In the genomic region with DNA sequence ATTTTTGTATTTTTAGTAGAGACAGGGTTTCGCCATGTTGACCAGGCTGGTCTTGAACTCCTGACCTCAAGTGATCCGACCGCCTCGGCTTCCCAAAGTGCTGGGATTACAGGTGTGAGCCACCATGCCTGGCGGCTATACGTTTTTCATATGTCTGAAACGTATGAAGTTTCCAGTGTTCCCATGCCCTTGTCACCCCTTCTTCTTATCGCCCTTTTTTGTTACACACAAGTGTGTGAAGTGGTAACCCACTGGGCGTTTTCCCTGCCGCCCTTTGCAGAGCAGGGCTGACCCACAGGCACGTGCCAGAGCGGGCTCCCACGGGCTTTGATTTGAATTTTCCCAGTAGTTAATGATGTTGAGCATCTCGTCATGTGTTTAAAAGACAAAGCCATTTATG, we compare ENCODE assay signal across 19 cellular contexts. TPM values are rescaled to one million over a fixed set of nuclear protein-coding genes. Genes with fewer than 3 reads are reported as not detected.
DNase-seq lines count a peak whose midpoint lies in the region; ATAC-seq and TF ChIP-seq lines count a peak whose summit lies in the region.
"Had no signal": no experiment of that assay in that cellular context is flagged by ENCODE, and none has a peak within 500 bp of the region (broad histone marks: within the 10 kb centered on the region; RNA-seq: fewer than 3 reads in every experiment).

No MANE protein-coding gene starts in this region.

- ATAC-seq in activated naive CD4-positive, alpha-beta T cell treated with anti-CD3 and anti-CD28 coated beads, Interleukin-2, amount 50 U/mL, for 72 hours, result no peak
- ATAC-seq in left lobe of liver (no peak), thoracic aorta (ENCODE audit: insufficient number of reproducible peaks, low FRiP score, low read depth) (no peak)
- ATAC-seq: GM23338, K562 had no signal

- H3K27ac Mint-ChIP-seq in activated CD4-positive, alpha-beta T cell treated with anti-CD3 and anti-CD28 coated beads, Interleukin-2, amount 10 ng/mL, durations not matched to agents 7 days and 5 days, result no peak overlapping the region
- H3K27ac Mint-ChIP-seq in activated naive CD4-positive, alpha-beta T cell treated with anti-CD3 and anti-CD28 coated beads, Interleukin-2, amount 50 U/mL, for 72 hours, result no peak overlapping the region
- H3K27ac Mint-ChIP-seq: GM23338 had no signal

- peak; percentile 1 for DNase-seq in activated CD4-positive, alpha-beta T cell treated with anti-CD3 and anti-CD28 coated beads for 1 hour
- DNase-seq in activated CD4-positive, alpha-beta T cell treated with anti-CD3 and anti-CD28 coated beads, Interleukin-2, amount 10 ng/mL, durations not matched to agents 7 days and 5 days, result no peak
- DNase-seq in activated naive CD4-positive, alpha-beta T cell treated with anti-CD3 and anti-CD28 coated beads, Interleukin-2, amount 50 U/mL, for 72 hours (ENCODE audit: low spot score in 2 of 2), result peak; percentile 1 to 53
- no peak for DNase-seq in activated naive CD4-positive, alpha-beta T cell treated with anti-CD3 and anti-CD28 coated beads, Interleukin-2, amount 50 U/mL, for 16 hours
- peak; percentile 26 for DNase-seq in left lobe of liver (ENCODE audit: low spot score)
- peak; percentile 1 for DNase-seq in thoracic aorta (ENCODE audit: low spot score)
- DNase-seq in kidney tubule cell (ENCODE audit: low spot score), result no peak
- DNase-seq in ovary, result no peak
- DNase-seq: 8988T; CD8-positive, alpha-beta memory T cell; GF-D8; NCI-H1048; NCI-H2107; NCI-H345; NCI-H69 had no signal

- TF ChIP-seq POLR2A in ovary (IDR thresholded peaks at IDR 0.05), result no peak

- WGBS in ovary, 3 donors, result 73 to 80% (median 76%) methylated on average over 14 of the region's 14 CpGs

- POLR2A ChIA-PET in activated CD4-positive, alpha-beta T cell treated with anti-CD3 and anti-CD28 coated beads, Interleukin-2, amount 10 ng/mL, durations not matched to agents 7 days and 5 days (lab: Charles Lee), result no interaction called here

- H3K36me3 ChIP-seq in thoracic aorta (no peaks in the 10 kb centered on the region), ovary (no peaks in the 10 kb centered on the region)
- H3K36me3 ChIP-seq: BLaER1 had no signal

- H3K4me1 Mint-ChIP-seq in activated CD4-positive, alpha-beta T cell treated with anti-CD3 and anti-CD28 coated beads, Interleukin-2, amount 10 ng/mL, durations not matched to agents 7 days and 5 days, result peaks cover 18% of the 10 kb centered on the region

- no peak overlapping the region for H3K4me3 Mint-ChIP-seq in activated CD4-positive, alpha-beta T cell treated with anti-CD3 and anti-CD28 coated beads, Interleukin-2, amount 10 ng/mL, durations not matched to agents 7 days and 5 days
- H3K4me3 Mint-ChIP-seq: CD8-positive, alpha-beta memory T cell; GM23338 had no signal

- H3K27me3 Mint-ChIP-seq in activated CD4-positive, alpha-beta T cell treated with anti-CD3 and anti-CD28 coated beads, Interleukin-2, amount 10 ng/mL, durations not matched to agents 7 days and 5 days, result peaks cover 2% of the 10 kb centered on the region

- CTCF ChIA-PET in activated CD4-positive, alpha-beta T cell treated with anti-CD3 and anti-CD28 coated beads, Interleukin-2, amount 10 ng/mL, durations not matched to agents 7 days and 5 days (lab: Charles Lee), result no interaction called here

- TF ChIP-seq CTCF in thoracic aorta (IDR thresholded peaks at IDR 0.05), result no peak
- TF ChIP-seq CTCF in ovary (IDR thresholded peaks at IDR 0.05), result no peak

- intact Hi-C loops in ovary (cut with DNase I), result no loop called here

- H3K4me3 ChIP-seq in thoracic aorta (no peak overlapping the region), ovary (no peak overlapping the region)
- H3K4me3 ChIP-seq: BLaER1, GM23338, K562 had no signal

- H3K27me3 ChIP-seq in thoracic aorta (replicated peaks; ENCODE audit: insufficient read depth), result no peaks in the 10 kb centered on the region
- H3K27me3 ChIP-seq in ovary, result no peaks in the 10 kb centered on the region

- peaks cover 13% of the 10 kb centered on the region for H3K9me3 Mint-ChIP-seq in activated CD4-positive, alpha-beta T cell treated with anti-CD3 and anti-CD28 coated beads, Interleukin-2, amount 10 ng/mL, durations not matched to agents 7 days and 5 days
- peaks cover 8 to 12% of the 10 kb centered on the region in 2 donors for H3K9me3 Mint-ChIP-seq in activated naive CD4-positive, alpha-beta T cell treated with anti-CD3 and anti-CD28 coated beads, Interleukin-2, amount 50 U/mL, for 72 hours

- peaks cover 9% of the 10 kb centered on the region for H3K36me3 Mint-ChIP-seq in activated CD4-positive, alpha-beta T cell treated with anti-CD3 and anti-CD28 coated beads, Interleukin-2, amount 10 ng/mL, durations not matched to agents 7 days and 5 days (ENCODE audit: low read depth)
- peaks cover 10 to 32% of the 10 kb centered on the region in 2 donors for H3K36me3 Mint-ChIP-seq in activated naive CD4-positive, alpha-beta T cell treated with anti-CD3 and anti-CD28 coated beads, Interleukin-2, amount 50 U/mL, for 72 hours

- TF ChIP-seq EP300 in ovary (IDR thresholded peaks at IDR 0.05), result no peak

- H3K27ac ChIP-seq in thoracic aorta, result no peak overlapping the region
- H3K27ac ChIP-seq in ovary, result no peak overlapping the region
- H3K27ac ChIP-seq: BLaER1, HL-60 had no signal

- H3K9me3 ChIP-seq in thoracic aorta (peaks cover 11% of the 10 kb centered on the region), ovary (no peaks in the 10 kb centered on the region)

- H3K4me1 ChIP-seq in thoracic aorta (ENCODE audit: control insufficient read depth in 1 of 2, low read depth in 2 of 2), result peaks cover 0 to under 1% of the 10 kb centered on the region in 2 donors
- H3K4me1 ChIP-seq in ovary (ENCODE audit: insufficient read depth), result no peaks in the 10 kb centered on the region

RNA-seq across cellular contexts. Expression of a gene that starts 17.0 kb away (rescaled TPM):
- 10 to 100 TPM; 39.7 to 44.7 TPM for total RNA-seq in activated CD4-positive, alpha-beta T cell treated with anti-CD3 and anti-CD28 coated beads, Interleukin-2, amount 10 ng/mL, durations not matched to agents 7 days and 5 days
- total RNA-seq in activated naive CD4-positive, alpha-beta T cell treated with anti-CD3 and anti-CD28 coated beads, Interleukin-2, amount 50 U/mL, for 72 hours, result 100 to 1,000 TPM in 1 of 2 donors, 10 to 100 TPM in 1; 77.2 to 522 TPM
- total RNA-seq in left lobe of liver (36.8 TPM), thoracic aorta (100 to 1,000 TPM in 1 of 2 donors, 10 to 100 TPM in 1; 54.0 to 112 TPM), ovary (100 to 1,000 TPM in 1 of 7 donors, 10 to 100 TPM in 6; 29.7 to 291 (median 45.3) TPM)
- polyA plus RNA-seq in ovary, result 10 to 100 TPM in 1 of 2 donors, 1 to 10 TPM in 1; 7.3 to 34.1 TPM

RNA-seq across cellular contexts. Expression of a gene that starts 35.0 kb away (rescaled TPM):
- total RNA-seq in activated CD4-positive, alpha-beta T cell treated with anti-CD3 and anti-CD28 coated beads, Interleukin-2, amount 10 ng/mL, durations not matched to agents 7 days and 5 days, result not detected
- total RNA-seq in activated naive CD4-positive, alpha-beta T cell treated with anti-CD3 and anti-CD28 coated beads, Interleukin-2, amount 50 U/mL, for 72 hours, result under 1 TPM; 0.11 to 0.12 TPM
- total RNA-seq in left lobe of liver, result not detected
- not detected for total RNA-seq in thoracic aorta
- total RNA-seq in ovary, result under 1 TPM in 3 of 7 donors, not detected in 4; 0.10 to 0.18 (median 0.10) TPM
- under 1 TPM in 1 of 2 donors, not detected in 1; 0.05 TPM for polyA plus RNA-seq in ovary
- polyA plus RNA-seq: CD8-positive, alpha-beta memory T cell; GM23338 had no signal

RNA-seq across cellular contexts. Expression of a gene that starts 59.1 kb away (rescaled TPM):
- 10 to 100 TPM; 42.4 to 47.9 TPM for total RNA-seq in activated CD4-positive, alpha-beta T cell treated with anti-CD3 and anti-CD28 coated beads, Interleukin-2, amount 10 ng/mL, durations not matched to agents 7 days and 5 days
- 10 to 100 TPM; 19.1 to 31.0 TPM for total RNA-seq in activated naive CD4-positive, alpha-beta T cell treated with anti-CD3 and anti-CD28 coated beads, Interleukin-2, amount 50 U/mL, for 72 hours
- 65.1 TPM for total RNA-seq in left lobe of liver
- 10 to 100 TPM; 46.1 to 60.1 TPM for total RNA-seq in thoracic aorta
- total RNA-seq in ovary, result 10 to 100 TPM; 12.9 to 53.4 (median 27.8) TPM
- polyA plus RNA-seq in ovary, result 10 to 100 TPM in 1 of 2 donors, 1 to 10 TPM in 1; 9.5 to 21.4 TPM

RNA-seq across cellular contexts. Expression of a gene that starts 59.3 kb away (rescaled TPM):
- total RNA-seq in activated CD4-positive, alpha-beta T cell treated with anti-CD3 and anti-CD28 coated beads, Interleukin-2, amount 10 ng/mL, durations not matched to agents 7 days and 5 days, result 10 to 100 TPM; 21.4 to 28.5 TPM
- 10 to 100 TPM; 14.8 to 15.3 TPM for total RNA-seq in activated naive CD4-positive, alpha-beta T cell treated with anti-CD3 and anti-CD28 coated beads, Interleukin-2, amount 50 U/mL, for 72 hours
- total RNA-seq in left lobe of liver (19.1 TPM), thoracic aorta (10 to 100 TPM; 17.4 to 30.1 TPM), ovary (10 to 100 TPM; 10.5 to 19.2 (median 15.5) TPM)
- polyA plus RNA-seq in ovary, result 10 to 100 TPM in 1 of 2 donors, 1 to 10 TPM in 1; 3.5 to 10.3 TPM

Comparison
In these comparisons a context has a peak if more than half of its experiments do, and no peak if none do; other contexts are left out.
1. DNase-seq: peak in activated CD4-positive, alpha-beta T cell treated with anti-CD3 and anti-CD28 coated beads for 1 hour (single experiment), activated naive CD4-positive, alpha-beta T cell treated with anti-CD3 and anti-CD28 coated beads, Interleukin-2, amount 50 U/mL, for 72 hours (2 of 2), left lobe of liver (single experiment) and thoracic aorta (single experiment); none in activated CD4-positive, alpha-beta T cell treated with anti-CD3 and anti-CD28 coated beads, Interleukin-2, amount 10 ng/mL, durations not matched to agents 7 days and 5 days (single experiment), activated naive CD4-positive, alpha-beta T cell treated with anti-CD3 and anti-CD28 coated beads, Interleukin-2, amount 50 U/mL, for 16 hours (single experiment), kidney tubule cell (single experiment) and ovary (0 of 5).